8 cellular contexts compared by ENCODE assay signal in the genomic region with DNA sequence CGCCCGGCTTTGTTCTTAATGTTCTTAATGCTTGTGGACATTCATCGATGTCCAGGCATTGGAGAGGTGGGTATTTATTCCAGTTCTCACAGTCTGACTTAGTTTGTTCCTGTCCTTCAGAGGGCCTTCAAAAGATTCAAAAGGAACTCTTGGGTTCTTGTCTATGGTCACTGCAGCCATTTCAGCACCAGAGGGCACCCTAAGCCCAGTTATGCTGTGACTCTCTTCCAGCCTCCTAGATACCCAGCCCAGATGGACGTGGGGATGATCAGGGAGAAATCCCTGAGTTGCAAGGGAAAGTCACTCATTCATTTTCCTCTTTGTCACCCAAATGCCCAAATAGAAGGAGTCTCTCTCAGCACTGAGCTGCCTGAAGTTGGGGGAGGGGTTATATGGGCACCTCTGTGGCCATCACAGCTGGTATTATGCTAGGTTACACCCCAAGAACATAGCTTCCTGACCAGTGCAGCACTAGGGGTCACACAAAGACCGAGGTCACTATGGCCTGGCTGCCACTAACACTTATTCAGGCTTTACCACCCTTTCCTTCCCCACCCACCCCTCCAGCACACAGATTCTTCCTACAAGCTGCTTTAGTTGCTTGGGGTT. TPM values are rescaled to one million over a fixed set of nuclear protein-coding genes. Genes with fewer than 3 reads are reported as not detected.
DNase-seq lines count a peak whose midpoint lies in the region; ATAC-seq lines count a peak whose summit lies in the region.

No MANE protein-coding gene starts in this region.

- H3K27me3 ChIP-seq in ACC112 (ENCODE audit: insufficient read depth, low read length) = no peaks in the 10 kb centered on the region

- no peaks in the 10 kb centered on the region for H3K4me1 ChIP-seq in ACC112 (ENCODE audit: control insufficient read depth, insufficient read depth, low read length, unreplicated experiment)

- H3K27ac ChIP-seq in ACC112 (ENCODE audit: low read depth, low read length) = no peak overlapping the region

- peak; percentile 88 for ATAC-seq in GM18511 (IDR thresholded peaks at IDR 0.05; ENCODE audit: unreplicated experiment)
- peak; percentile 86 for ATAC-seq in HG03103 (IDR thresholded peaks at IDR 0.05; ENCODE audit: low read depth, unreplicated experiment)
- peak; percentile 75 for ATAC-seq in central memory CD8-positive, alpha-beta T cell (replicated peaks; ENCODE audit: extremely low read depth, poor library complexity, severe bottlenecking)
- peak; percentile 98 for ATAC-seq in left colon

- intact Hi-C loops in left colon (cut with DNase I, micrococcal nuclease) = loop anchor here in 1 of 2 donors (5.0 kb wide), 1 partner anchor 142 kb away; the partner anchor contains the start of gene STK31

- H3K4me1 Mint-ChIP-seq in central memory CD8-positive, alpha-beta T cell = peaks cover 10% of the 10 kb centered on the region

- H3K36me3 ChIP-seq in ACC112 (ENCODE audit: insufficient read depth, low read length) = no peaks in the 10 kb centered on the region

- no peaks in the 10 kb centered on the region for H3K9me3 Mint-ChIP-seq in central memory CD8-positive, alpha-beta T cell

- H3K79me2 ChIP-seq in ACC112 (ENCODE audit: control insufficient read depth, insufficient read depth, low read length, unreplicated experiment) = no peaks in the 10 kb centered on the region

- H3K4me3 Mint-ChIP-seq in central memory CD8-positive, alpha-beta T cell = no peak overlapping the region

- H3K27ac Mint-ChIP-seq in central memory CD8-positive, alpha-beta T cell (ENCODE audit: low read depth) = no peak overlapping the region

- H3K36me3 Mint-ChIP-seq in central memory CD8-positive, alpha-beta T cell (ENCODE audit: insufficient read depth) = no peaks in the 10 kb centered on the region

- H2AFZ ChIP-seq in ACC112 (ENCODE audit: low read length, unreplicated experiment) = peak overlapping the region; percentile 67

- H3K4me3 ChIP-seq in ACC112 (ENCODE audit: low read depth, low read length) = no peak overlapping the region

- DNase-seq in NCI-H2227 treated with DMSO at 0.1 percent for 48 hours (lab: John Stamatoyannopoulos, UW) = peak; percentile 41
- DNase-seq in activated CD4-positive, CD25-positive, alpha-beta regulatory T cell treated with anti-CD3 and anti-CD28 coated beads, Interleukin-2, amount 50 U/mL, for 16 hours (ENCODE audit: low read depth, low spot score) = peak; percentile 15
- DNase-seq in central memory CD8-positive, alpha-beta T cell (ENCODE audit: low spot score in 2 of 2) = peak; percentile 41 to 52
- DNase-seq in left colon = peak; percentile 58 to 80
- peak; percentile 75 for DNase-seq in stimulated activated CD4-positive, alpha-beta T cell treated with anti-CD3 and anti-CD28 coated beads, Interleukin-4, amount 100 ng/mL, for 24 hours

- H3K27me3 Mint-ChIP-seq in central memory CD8-positive, alpha-beta T cell = peaks cover 42% of the 10 kb centered on the region

RNA-seq across cellular contexts. Expression of gene CCDC126, which starts 26.5 kb away (rescaled TPM):
- total RNA-seq in left colon = 10 to 100 TPM in 1 of 2 donors, 1 to 10 TPM in 1; 7.8 to 12.2 TPM

RNA-seq across cellular contexts. Expression of gene TRA2A, which starts 38.9 kb away (rescaled TPM):
- 10 to 100 TPM; 60.6 to 63.9 TPM for total RNA-seq in left colon

Comparison
In these comparisons a context has a peak if more than half of its experiments do, and no peak if none do; other contexts are left out.
1. DNase-seq: peak in every context shown above with its lines; median percentile 75 in stimulated activated CD4-positive, alpha-beta T cell treated with anti-CD3 and anti-CD28 coated beads, Interleukin-4, amount 100 ng/mL, for 24 hours; 69 in left colon; 46 in central memory CD8-positive, alpha-beta T cell; 41 in NCI-H2227 treated with DMSO at 0.1 percent for 48 hours; 15 in activated CD4-positive, CD25-positive, alpha-beta regulatory T cell treated with anti-CD3 and anti-CD28 coated beads, Interleukin-2, amount 50 U/mL, for 16 hours.